1 cellular context compared by ENCODE assay signal in genomic region chr3:41239587-41239986, GRCh38.
TF ChIP-seq lines count a peak whose summit lies in the region.

No MANE protein-coding gene starts in this region.

TF ChIP-seq in HepG2, 621 proteins besides CTCF, POLR2A, EP300 and RAD21:
- TF ChIP-seq ZNF24 (IDR thresholded peaks at IDR 0.05) (no peak), BHLHE40 (IDR thresholded peaks at IDR 0.05; ENCODE audit: low read length) (no peak), ZSCAN22 (CRISPR knock-in tag; IDR thresholded peaks at IDR 0.05) (no peak), PTBP1 (IDR thresholded peaks at IDR 0.05; ENCODE audit: low read depth, low read length, poor library complexity, severe bottlenecking) (no peak), GLMP (CRISPR knock-in tag; IDR thresholded peaks at IDR 0.05; ENCODE audit: borderline replicate concordance) (no peak), ZNF687 (CRISPR knock-in tag; IDR thresholded peaks at IDR 0.05) (no peak), ZNF414 (CRISPR knock-in tag; IDR thresholded peaks at IDR 0.05) (no peak)
